In genomic region chr5:99025298-99026045, GRCh38 we compare ENCODE assay signal across 12 cellular contexts.
DNase-seq lines count a peak whose midpoint lies in the region; ATAC-seq and TF ChIP-seq lines count a peak whose summit lies in the region.
"Had no signal": no experiment of that assay in that cellular context is flagged by ENCODE, and none has a peak within 500 bp of the region (broad histone marks: within the 10 kb centered on the region; RNA-seq: fewer than 3 reads in every experiment).

No MANE protein-coding gene starts in this region.

- CTCF ChIA-PET in GM10248 (lab: Yijun Ruan, JAX) = no interaction called here

- POLR2A ChIA-PET in GM10248 (lab: Yijun Ruan, JAX) = no interaction called here

- TF ChIP-seq CTCF in GM23338 (conservative IDR thresholded peaks at IDR 0.05; ENCODE audit: low read depth in 2 of 2) (no peak), VCaP (conservative IDR thresholded peaks at IDR 0.05) (no peak), GM10248 (IDR thresholded peaks at IDR 0.05; ENCODE audit: control extremely low read depth, extremely low read depth, low read depth, missing control alignments) (no peak)

- H3K9me3 Mint-ChIP-seq in GM23338 = no peaks in the 10 kb centered on the region
- H3K9me3 Mint-ChIP-seq: activated naive CD4-positive, alpha-beta T cell treated with anti-CD3 and anti-CD28 coated beads, Interleukin-2, amount 50 U/mL, for 24 hours; natural killer cell treated with Interleukin-12 subunit alpha and Interleukin-12 subunit beta and Interleukin-15 and Interleukin-18, amount 100 ng/mL, for 72 hours had no signal

- peak; percentile 6 for DNase-seq in GM23338 (ENCODE audit: low spot score)
- peak; percentile 51 for DNase-seq in left kidney (ENCODE audit: low read depth, low spot score)
- peak; percentile 2 for DNase-seq in superior temporal gyrus (ENCODE audit: extremely low spot score)
- no peak for DNase-seq in GM10248 (ENCODE audit: extremely low spot score)
- DNase-seq in NCI-H1105 treated with DMSO at 0.1 percent for 48 hours (lab: John Stamatoyannopoulos, UW) = no peak
- DNase-seq: cerebellar nuclear complex, DMS153, T-helper 2 cell had no signal

- no peaks in the 10 kb centered on the region for H3K4me1 ChIP-seq in GM23338 (ENCODE audit: insufficient read depth)

- H3K4me3 ChIP-seq in GM23338 = no peak overlapping the region

- no peak overlapping the region for H3K4me2 ChIP-seq in GM23338

- H3K27me3 ChIP-seq in GM23338 (ENCODE audit: insufficient read depth) = no peaks in the 10 kb centered on the region

- no peak overlapping the region for H3K27ac ChIP-seq in GM23338 (ENCODE audit: low read depth)
- H3K27ac ChIP-seq in VCaP = peak overlapping the region; percentile 35; the same call in 1 of the 2 replicates

- H3K36me3 Mint-ChIP-seq in GM23338 (ENCODE audit: low read depth) = no peaks in the 10 kb centered on the region
- H3K36me3 Mint-ChIP-seq: activated naive CD4-positive, alpha-beta T cell treated with anti-CD3 and anti-CD28 coated beads, Interleukin-2, amount 50 U/mL, for 24 hours; natural killer cell treated with Interleukin-12 subunit alpha and Interleukin-12 subunit beta and Interleukin-15 and Interleukin-18, amount 100 ng/mL, for 72 hours had no signal

- no peaks in the 10 kb centered on the region for H3K36me3 ChIP-seq in GM23338 (ENCODE audit: insufficient read depth)

- no peaks in the 10 kb centered on the region for H4K20me1 ChIP-seq in GM23338 (replicated peaks; ENCODE audit: insufficient read depth)

- peaks cover 2% of the 10 kb centered on the region; the same call in 2 of the 3 replicates for H3K4me1 Mint-ChIP-seq in GM23338

- ATAC-seq in GM23338 (no peak), HG02571 (IDR thresholded peaks at IDR 0.05; ENCODE audit: unreplicated experiment) (no peak)
- ATAC-seq: natural killer cell treated with Interleukin-12 subunit alpha and Interleukin-12 subunit beta and Interleukin-15 and Interleukin-18, amount 100 ng/mL, for 72 hours had no signal

- 0 out of 2 replicates have a peak overlapping the region, but pooled peaks have one; percentile 50 for H2AFZ ChIP-seq in GM23338

- no peaks in the 10 kb centered on the region for H3K9me2 ChIP-seq in GM23338 (ENCODE audit: insufficient read depth)

- no peaks in the 10 kb centered on the region for H3K27me3 Mint-ChIP-seq in GM23338 (ENCODE audit: insufficient read depth, low read depth, poor library complexity)
- H3K27me3 Mint-ChIP-seq: activated naive CD4-positive, alpha-beta T cell treated with anti-CD3 and anti-CD28 coated beads, Interleukin-2, amount 50 U/mL, for 24 hours; natural killer cell treated with Interleukin-12 subunit alpha and Interleukin-12 subunit beta and Interleukin-15 and Interleukin-18, amount 100 ng/mL, for 72 hours had no signal

- no peaks in the 10 kb centered on the region for H3K79me2 ChIP-seq in GM23338 (replicated peaks; ENCODE audit: insufficient read depth)

- no peaks in the 10 kb centered on the region for H3F3A ChIP-seq in GM23338 (replicated peaks; ENCODE audit: low read depth)

- H3K27ac Mint-ChIP-seq in GM23338 = no peak overlapping the region
- H3K27ac Mint-ChIP-seq: activated naive CD4-positive, alpha-beta T cell treated with anti-CD3 and anti-CD28 coated beads, Interleukin-2, amount 50 U/mL, for 24 hours had no signal

- no peak overlapping the region for H3K4me3 Mint-ChIP-seq in GM23338
- H3K4me3 Mint-ChIP-seq: activated naive CD4-positive, alpha-beta T cell treated with anti-CD3 and anti-CD28 coated beads, Interleukin-2, amount 50 U/mL, for 24 hours had no signal

TF ChIP-seq in GM23338, 12 proteins besides CTCF, POLR2A, EP300 and RAD21:
- no peak for TF ChIP-seq REST (IDR thresholded peaks at IDR 0.05; ENCODE audit: unreplicated experiment)
- TF ChIP-seq NANOG (IDR thresholded peaks at IDR 0.05; ENCODE audit: borderline replicate concordance) = no peak
- no peak for TF ChIP-seq JUNB (IDR thresholded peaks at IDR 0.05; ENCODE audit: unreplicated experiment)

Comparison
In these comparisons a context has a peak if more than half of its experiments do, and no peak if none do; other contexts are left out.
1. DNase-seq: peak in GM23338 (single experiment), left kidney (single experiment) and superior temporal gyrus (single experiment); none in GM10248 (single experiment) and NCI-H1105 treated with DMSO at 0.1 percent for 48 hours (single experiment).